In the genomic region with DNA sequence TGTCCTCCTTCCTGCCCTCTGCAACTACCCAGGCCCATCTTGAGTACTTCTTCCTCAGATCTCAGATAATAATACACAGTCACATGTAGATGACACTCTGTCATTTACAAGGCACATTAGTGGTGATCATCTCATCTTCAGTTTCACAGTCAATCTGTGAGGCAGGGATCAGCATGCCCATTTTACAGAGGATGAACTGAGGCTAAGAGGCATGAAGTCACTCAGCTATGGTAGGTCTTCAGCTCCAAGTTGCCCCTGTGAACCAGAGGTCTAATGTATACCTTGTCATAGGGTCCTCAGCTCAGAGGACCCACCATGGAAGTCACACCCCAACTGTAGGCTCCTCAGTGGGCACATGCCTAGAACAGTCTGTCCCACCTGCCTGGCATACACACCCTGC, we compare ENCODE assay signal across 1 cellular context.
TF ChIP-seq lines count a peak whose summit lies in the region.

No MANE protein-coding gene starts in this region.

TF ChIP-seq in HepG2, 621 proteins besides CTCF, POLR2A, EP300 and RAD21:
- no peak for TF ChIP-seq SRSF1 (optimal IDR thresholded peaks at IDR 0.05; ENCODE audit: low read depth, low read length)
- TF ChIP-seq KDM3A (CRISPR knock-in tag; IDR thresholded peaks at IDR 0.05; ENCODE audit: low read depth): no peak
- peak; percentile 58 for TF ChIP-seq ZNF629 (CRISPR knock-in tag; conservative IDR thresholded peaks at IDR 0.05)
- no peak for TF ChIP-seq ARNT2 (CRISPR knock-in tag; IDR thresholded peaks at IDR 0.05; ENCODE audit: low read depth)
